Comparison of ENCODE assay signal across 1 cellular context in genomic region chr14:74506408-74506807, GRCh38.
TF ChIP-seq lines count a peak whose summit lies in the region.

No MANE protein-coding gene starts in this region.

TF ChIP-seq in H1, 55 proteins besides CTCF, POLR2A, EP300 and RAD21:
- TF ChIP-seq RNF2 (IDR thresholded peaks at IDR 0.05; ENCODE audit: borderline replicate concordance, low read depth, low read length, missing control alignments, poor library complexity, severe bottlenecking), result no peak
- TF ChIP-seq CHD7 (IDR thresholded peaks at IDR 0.05; ENCODE audit: insufficient replicate concordance, low read length), result no peak
- TF ChIP-seq NANOG (IDR thresholded peaks at IDR 0.05; ENCODE audit: insufficient read depth, low read depth, low read length, poor library complexity, severe bottlenecking), result no peak
- no peak for TF ChIP-seq HDAC2 (IDR thresholded peaks at IDR 0.05; ENCODE audit: borderline replicate concordance in 1 of 2, low read depth in 2 of 2, low read length in 2 of 2)
- TF ChIP-seq CBX5 (IDR thresholded peaks at IDR 0.05; ENCODE audit: low read depth, low read length), result no peak
- TF ChIP-seq RFX5 (IDR thresholded peaks at IDR 0.05; ENCODE audit: borderline replicate concordance, low read depth, low read length), result no peak
- TF ChIP-seq CBX8 (IDR thresholded peaks at IDR 0.05; ENCODE audit: borderline replicate concordance, low read depth, low read length), result no peak
- TF ChIP-seq SP1 (IDR thresholded peaks at IDR 0.05; ENCODE audit: low read depth, low read length), result no peak
- TF ChIP-seq RXRA (IDR thresholded peaks at IDR 0.05; ENCODE audit: insufficient read depth, low read depth, low read length), result no peak
- TF ChIP-seq TAF7 (optimal IDR thresholded peaks at IDR 0.05; ENCODE audit: borderline replicate concordance, low read depth, low read length), result no peak
- no peak for TF ChIP-seq KDM1A (IDR thresholded peaks at IDR 0.05; ENCODE audit: borderline replicate concordance, low read length)
- TF ChIP-seq CHD2 (IDR thresholded peaks at IDR 0.05; ENCODE audit: low read length), result no peak
- TF ChIP-seq MAFK (IDR thresholded peaks at IDR 0.05; ENCODE audit: low read depth, low read length), result no peak
- TF ChIP-seq SIN3A (conservative IDR thresholded peaks at IDR 0.05 in 1 of 2, IDR thresholded peaks at IDR 0.05 in 1 of 2; ENCODE audit: low read depth in 1 of 2, low read length in 2 of 2), result no peak
- no peak for TF ChIP-seq CHD1 (IDR thresholded peaks at IDR 0.05; ENCODE audit: low read depth, low read length)
- TF ChIP-seq SAP30 (IDR thresholded peaks at IDR 0.05; ENCODE audit: insufficient read depth, insufficient replicate concordance, low read length), result no peak
